ENCODE assay signal across 15 cellular contexts in genomic region chr19:7483720-7484201, GRCh38. TPM values are rescaled to one million over a fixed set of nuclear protein-coding genes. Genes with fewer than 3 reads are reported as not detected.
DNase-seq lines count a peak whose midpoint lies in the region; ATAC-seq and TF ChIP-seq lines count a peak whose summit lies in the region.
"Had no signal": no experiment of that assay in that cellular context is flagged by ENCODE, and none has a peak within 500 bp of the region (broad histone marks: within the 10 kb centered on the region; RNA-seq: fewer than 3 reads in every experiment).

No MANE protein-coding gene starts in this region.

- no peak overlapping the region for H3K4me3 ChIP-seq in mammary epithelial cell (replicated peaks in 1 of 3; ENCODE audit: insufficient read depth in 1 of 3, low read depth in 2 of 3, low read length in 3 of 3)
- no peak overlapping the region for H3K4me3 ChIP-seq in naive thymus-derived CD4-positive, alpha-beta T cell (ENCODE audit: low read length)
- H3K4me3 ChIP-seq: A549, MG63, psoas muscle had no signal

- CTCF ChIA-PET in mammary epithelial cell (lab: Charles Lee; ENCODE audit: low non-redundant PET): no interaction called here
- CTCF ChIA-PET in naive thymus-derived CD4-positive, alpha-beta T cell (lab: Charles Lee): interaction anchor here (0.7 kb wide), 1 partner anchor 26 kb away, joined by 5 read pairs; no protein-coding TSS in a partner anchor
- CTCF ChIA-PET in activated naive CD4-positive, alpha-beta T cell treated with anti-CD3 and anti-CD28 coated beads, Interleukin-2, amount 10 ng/mL, durations not matched to agents 7 days and 5 days (lab: Charles Lee): no interaction called here

- H4K20me1 ChIP-seq in mammary epithelial cell (ENCODE audit: insufficient read depth, low read length): no peaks in the 10 kb centered on the region

- no TSS peak for BruUV-seq in mammary epithelial cell (replicated peaks; lab: Mats Ljungman, UMichigan)

- peak overlapping the region in 1 of 2 donors; percentile 68 for H3K4me3 Mint-ChIP-seq in CD14-positive monocyte
- peak overlapping the region in 6 of 10 donors; percentile 5 to 68 (median 42) for H3K4me3 Mint-ChIP-seq in naive thymus-derived CD4-positive, alpha-beta T cell
- no peak overlapping the region for H3K4me3 Mint-ChIP-seq in activated naive CD4-positive, alpha-beta T cell treated with anti-CD3 and anti-CD28 coated beads, Interleukin-2, amount 10 ng/mL, durations not matched to agents 7 days and 5 days

- peaks cover 0 to 2% of the 10 kb centered on the region in 2 donors for H3K36me3 Mint-ChIP-seq in CD14-positive monocyte
- H3K36me3 Mint-ChIP-seq in naive thymus-derived CD4-positive, alpha-beta T cell: no peaks in the 10 kb centered on the region
- H3K36me3 Mint-ChIP-seq in activated naive CD4-positive, alpha-beta T cell treated with anti-CD3 and anti-CD28 coated beads, Interleukin-2, amount 10 ng/mL, durations not matched to agents 7 days and 5 days: no peaks in the 10 kb centered on the region

- no peaks in the 10 kb centered on the region for H3K9me3 Mint-ChIP-seq in CD14-positive monocyte
- peaks cover 0 to 30% (median 0%) of the 10 kb centered on the region in 11 donors for H3K9me3 Mint-ChIP-seq in naive thymus-derived CD4-positive, alpha-beta T cell
- no peaks in the 10 kb centered on the region for H3K9me3 Mint-ChIP-seq in activated naive CD4-positive, alpha-beta T cell treated with anti-CD3 and anti-CD28 coated beads, Interleukin-2, amount 10 ng/mL, durations not matched to agents 7 days and 5 days
- H3K9me3 Mint-ChIP-seq: activated T-cell treated with anti-CD3 and anti-CD28 coated beads, Interleukin-2, amount 50 U/mL, for 72 hours had no signal

- dilution Hi-C loops in mammary epithelial cell (cut with HindIII; ENCODE audit: low sequenced_read_pairs): loop anchor here (5.0 kb wide), 1 partner anchor 71 kb away; no protein-coding TSS in a partner anchor

- 32% methylated on average over 14 of the region's 17 CpGs for WGBS in mammary epithelial cell (ENCODE audit: low coverage, missing lambda C conversion rate)

- peaks cover 27% of the 10 kb centered on the region for H3K4me1 Mint-ChIP-seq in CD14-positive monocyte
- peaks cover 5 to 22% (median 11%) of the 10 kb centered on the region in 7 donors for H3K4me1 Mint-ChIP-seq in naive thymus-derived CD4-positive, alpha-beta T cell
- peaks cover 6% of the 10 kb centered on the region for H3K4me1 Mint-ChIP-seq in activated naive CD4-positive, alpha-beta T cell treated with anti-CD3 and anti-CD28 coated beads, Interleukin-2, amount 10 ng/mL, durations not matched to agents 7 days and 5 days

- no peaks in the 10 kb centered on the region for H3K79me2 ChIP-seq in mammary epithelial cell (ENCODE audit: insufficient read depth, low read length)

- peak overlapping the region in 4 of 7 donors; percentile 6 to 75 (median 26) for H3K27ac Mint-ChIP-seq in CD14-positive monocyte
- peak overlapping the region in 6 of 9 donors; percentile 38 to 85 (median 62) for H3K27ac Mint-ChIP-seq in naive thymus-derived CD4-positive, alpha-beta T cell
- H3K27ac Mint-ChIP-seq in activated naive CD4-positive, alpha-beta T cell treated with anti-CD3 and anti-CD28 coated beads, Interleukin-2, amount 10 ng/mL, durations not matched to agents 7 days and 5 days: no peak overlapping the region
- H3K27ac Mint-ChIP-seq: activated T-cell treated with anti-CD3 and anti-CD28 coated beads, Interleukin-2, amount 50 U/mL, for 72 hours had no signal

- H3K4me2 ChIP-seq in mammary epithelial cell (ENCODE audit: insufficient read depth, low read depth, low read length): peak overlapping the region; percentile 13
- H3K4me2 ChIP-seq: A549 had no signal

- no peak overlapping the region for H3K27ac ChIP-seq in mammary epithelial cell (ENCODE audit: insufficient read depth, low read depth, low read length)
- no peak overlapping the region for H3K27ac ChIP-seq in naive thymus-derived CD4-positive, alpha-beta T cell (ENCODE audit: low read depth, low read length)
- H3K27ac ChIP-seq: A549, psoas muscle had no signal

- DNase-seq in CD14-positive monocyte (ENCODE audit: low spot score): no peak
- DNase-seq in NCI-H146 treated with DMSO at 0.1 percent for 48 hours (lab: John Stamatoyannopoulos, UW; ENCODE audit: unreplicated experiment): peak; percentile 21
- DNase-seq in mammary epithelial cell: no peak
- DNase-seq in naive thymus-derived CD4-positive, alpha-beta T cell: no peak
- DNase-seq in activated naive CD4-positive, alpha-beta T cell treated with anti-CD3 and anti-CD28 coated beads, Interleukin-2, amount 10 ng/mL, durations not matched to agents 7 days and 5 days: no peak
- no peak for DNase-seq in amygdala (lab: John Stamatoyannopoulos, UW)
- DNase-seq in activated T-cell treated with anti-CD3 and anti-CD28 coated beads, Interleukin-2, amount 50 U/mL, for 48 hours: no peak
- DNase-seq: activated T-cell treated with anti-CD3 and anti-CD28 coated beads, Interleukin-2, amount 50 U/mL, for 72 hours; kidney glomerular epithelial cell; MG63; NCI-H2081 treated with DMSO at 0.1 percent for 48 hours; T-helper 9 cell had no signal

- no peak overlapping the region for H3K9ac ChIP-seq in mammary epithelial cell (ENCODE audit: insufficient read depth, low read length)

- peaks cover 29% of the 10 kb centered on the region for H3K4me1 ChIP-seq in mammary epithelial cell (ENCODE audit: insufficient read depth, low read length)
- peaks cover 0 to 17% of the 10 kb centered on the region in 2 donors for H3K4me1 ChIP-seq in naive thymus-derived CD4-positive, alpha-beta T cell (ENCODE audit: control insufficient read depth in 2 of 2, insufficient read depth in 2 of 2, low read length in 2 of 2)
- H3K4me1 ChIP-seq: A549, psoas muscle had no signal

- TF ChIP-seq CTCF in CD14-positive monocyte (IDR thresholded peaks at IDR 0.05) (no peak), mammary epithelial cell (conservative IDR thresholded peaks at IDR 0.05 in 1 of 2, IDR thresholded peaks at IDR 0.05 in 1 of 2; ENCODE audit: extremely low read depth in 1 of 2, insufficient read depth in 1 of 2, low read depth in 1 of 2, low read length in 2 of 2) (no peak)

- H3K9me3 ChIP-seq in mammary epithelial cell (replicated peaks; ENCODE audit: insufficient read depth, low read length): no peaks in the 10 kb centered on the region
- H3K9me3 ChIP-seq in naive thymus-derived CD4-positive, alpha-beta T cell (ENCODE audit: control insufficient read depth in 2 of 3, low read length in 3 of 3): no peaks in the 10 kb centered on the region
- H3K9me3 ChIP-seq: A549, MG63, psoas muscle had no signal

- H3K36me3 ChIP-seq in mammary epithelial cell (ENCODE audit: insufficient read depth, low read length): no peaks in the 10 kb centered on the region
- H3K36me3 ChIP-seq in naive thymus-derived CD4-positive, alpha-beta T cell (ENCODE audit: control insufficient read depth in 2 of 3, insufficient read depth in 3 of 3, low read length in 3 of 3): no peaks in the 10 kb centered on the region
- H3K36me3 ChIP-seq: MG63 had no signal

- in situ Hi-C loops in mammary epithelial cell (cut with MboI; ENCODE audit: low sequenced_read_pairs in 2 of 2): no loop called here

- peaks cover 0 to 12% (median 12%) of the 10 kb centered on the region in 3 donors for H3K27me3 Mint-ChIP-seq in CD14-positive monocyte (ENCODE audit: low read depth in 3 of 3)
- H3K27me3 Mint-ChIP-seq in naive thymus-derived CD4-positive, alpha-beta T cell: no peaks in the 10 kb centered on the region
- peaks cover 11% of the 10 kb centered on the region for H3K27me3 Mint-ChIP-seq in activated naive CD4-positive, alpha-beta T cell treated with anti-CD3 and anti-CD28 coated beads, Interleukin-2, amount 10 ng/mL, durations not matched to agents 7 days and 5 days

- POLR2A ChIA-PET in naive thymus-derived CD4-positive, alpha-beta T cell (lab: Charles Lee): interaction anchor here (0.6 kb wide), 1 partner anchor 227 kb away, joined by 3 read pairs; no protein-coding TSS in a partner anchor

- peak overlapping the region; percentile 74 for H2AFZ ChIP-seq in mammary epithelial cell (ENCODE audit: low read depth, low read length)

- H3K27me3 ChIP-seq in mammary epithelial cell (ENCODE audit: insufficient read depth, low read length): no peaks in the 10 kb centered on the region
- no peaks in the 10 kb centered on the region for H3K27me3 ChIP-seq in naive thymus-derived CD4-positive, alpha-beta T cell (ENCODE audit: control insufficient read depth in 2 of 2, insufficient read depth in 2 of 2, low read length in 2 of 2)
- H3K27me3 ChIP-seq: MG63 had no signal

- intact Hi-C loops in CD14-positive monocyte (cut with micrococcal nuclease) (loop anchor here in 1 of 2 donors (1.0 kb wide), 1 partner anchor 9 kb away; no protein-coding TSS in a partner anchor), mammary epithelial cell (cut with micrococcal nuclease) (no loop called here)
- intact Hi-C loops in naive thymus-derived CD4-positive, alpha-beta T cell (cut with micrococcal nuclease): no loop called here

- peak; percentile 68 for ATAC-seq in naive thymus-derived CD4-positive, alpha-beta T cell
- no peak for ATAC-seq in GM18907 (IDR thresholded peaks at IDR 0.05; ENCODE audit: unreplicated experiment)

RNA-seq across cellular contexts. Expression of gene PEX11G, which starts 5.1 kb away (rescaled TPM):
- polyA plus RNA-seq in CD14-positive monocyte: 1 to 10 TPM; 1.4 to 3.0 TPM
- 1 to 10 TPM; 5.7 to 6.8 TPM for total RNA-seq in mammary epithelial cell
- 2.1 TPM for polyA plus RNA-seq in mammary epithelial cell
- not detected for polyA minus RNA-seq in mammary epithelial cell
- total RNA-seq in naive thymus-derived CD4-positive, alpha-beta T cell: 1 to 10 TPM in 1 of 5 experiments, under 1 TPM in 4; 0.59 to 1.2 (median 0.76) TPM
- 1 to 10 TPM in 1 of 2 donors, under 1 TPM in 1; 0.89 to 1.6 TPM for polyA plus RNA-seq in naive thymus-derived CD4-positive, alpha-beta T cell

RNA-seq across cellular contexts. Expression of gene ZNF358, which starts 32.1 kb away (rescaled TPM):
- polyA plus RNA-seq in CD14-positive monocyte (1 to 10 TPM in 1 of 2 donors, under 1 TPM in 1; 0.41 to 1.0 TPM), mammary epithelial cell (16.6 TPM)
- total RNA-seq in mammary epithelial cell: 10 to 100 TPM; 21.7 to 22.0 TPM
- polyA minus RNA-seq in mammary epithelial cell: 55.9 TPM
- 10 to 100 TPM in 1 of 5 experiments, 1 to 10 TPM in 4; 5.7 to 10.1 (median 7.2) TPM for total RNA-seq in naive thymus-derived CD4-positive, alpha-beta T cell
- 1 to 10 TPM; 1.4 to 2.6 TPM for polyA plus RNA-seq in naive thymus-derived CD4-positive, alpha-beta T cell

RNA-seq across cellular contexts. Expression of gene MCOLN1, which starts 38.7 kb away (rescaled TPM):
- 10 to 100 TPM; 32.8 to 34.3 TPM for polyA plus RNA-seq in CD14-positive monocyte
- total RNA-seq in mammary epithelial cell: 10 to 100 TPM; 10.2 to 15.7 TPM
- 19.6 TPM for polyA plus RNA-seq in mammary epithelial cell
- polyA minus RNA-seq in mammary epithelial cell: 22.2 TPM
- total RNA-seq in naive thymus-derived CD4-positive, alpha-beta T cell: 10 to 100 TPM; 13.8 to 49.2 (median 18.1) TPM
- polyA plus RNA-seq in naive thymus-derived CD4-positive, alpha-beta T cell: 10 to 100 TPM in 1 of 2 donors, 1 to 10 TPM in 1; 8.8 to 11.7 TPM

RNA-seq across cellular contexts. Expression of gene PNPLA6, which starts 51.8 kb away (rescaled TPM):
- 10 to 100 TPM; 11.2 to 14.4 TPM for polyA plus RNA-seq in CD14-positive monocyte
- 100 to 1,000 TPM; 100 to 118 TPM for total RNA-seq in mammary epithelial cell
- 48.1 TPM for polyA plus RNA-seq in mammary epithelial cell
- polyA minus RNA-seq in mammary epithelial cell: 150 TPM
- total RNA-seq in naive thymus-derived CD4-positive, alpha-beta T cell: 100 to 1,000 TPM in 4 of 5 experiments, 10 to 100 TPM in 1; 82.0 to 157 (median 133) TPM
- polyA plus RNA-seq in naive thymus-derived CD4-positive, alpha-beta T cell: 10 to 100 TPM in 1 of 2 donors, 1 to 10 TPM in 1; 5.3 to 12.7 TPM
